In genomic region chr15:70853270-70853854, GRCh38 we compare ENCODE assay signal across 8 cellular contexts.
DNase-seq lines count a peak whose midpoint lies in the region; ATAC-seq and TF ChIP-seq lines count a peak whose summit lies in the region.

No MANE protein-coding gene starts in this region.

- H3K36me3 Mint-ChIP-seq in nephron progenitor cell (ENCODE audit: low read depth): peaks cover 25% of the 10 kb centered on the region

- H3K27me3 Mint-ChIP-seq in nephron progenitor cell (ENCODE audit: low read depth, poor library complexity): peaks cover 21% of the 10 kb centered on the region

- ATAC-seq in HG03039 (IDR thresholded peaks at IDR 0.05; ENCODE audit: unreplicated experiment) (no peak), HG02884 (IDR thresholded peaks at IDR 0.05; ENCODE audit: unreplicated experiment) (no peak)

- peak overlapping the region; percentile 89 for H3K4me3 Mint-ChIP-seq in nephron progenitor cell

- no peak for TF ChIP-seq CTCF in VCaP (conservative IDR thresholded peaks at IDR 0.05)
- TF ChIP-seq CTCF in nephron progenitor cell (IDR thresholded peaks at IDR 0.05): no peak

- DNase-seq in stimulated activated CD4-positive, alpha-beta T cell treated with anti-CD3 and anti-CD28 coated beads, Interleukin-2, amount 100 ng/mL, for 4 hours (ENCODE audit: low read depth): peak; percentile 5
- DNase-seq in stimulated activated CD4-positive, alpha-beta T cell treated with anti-CD3 and anti-CD28 coated beads, Interleukin-2, amount 100 ng/mL, for 48 hours: no peak
- DNase-seq in fibroblast of peridontal ligament (ENCODE audit: extremely low read depth) (peak; percentile 64), nephron progenitor cell (peak; percentile 49), NCI-H2081 treated with DMSO at 0.1 percent for 48 hours (lab: John Stamatoyannopoulos, UW) (no peak)

- peak overlapping the region; percentile 74 for H3K27ac ChIP-seq in VCaP

- no peaks in the 10 kb centered on the region for H3K9me3 Mint-ChIP-seq in nephron progenitor cell

- no peak overlapping the region for H3K27ac Mint-ChIP-seq in nephron progenitor cell

- H3K4me1 Mint-ChIP-seq in nephron progenitor cell: peaks cover 21% of the 10 kb centered on the region

Comparison
In these comparisons a context has a peak if more than half of its experiments do, and no peak if none do; other contexts are left out.
1. DNase-seq: peak in stimulated activated CD4-positive, alpha-beta T cell treated with anti-CD3 and anti-CD28 coated beads, Interleukin-2, amount 100 ng/mL, for 4 hours (single experiment), fibroblast of peridontal ligament (single experiment) and nephron progenitor cell (single experiment); none in stimulated activated CD4-positive, alpha-beta T cell treated with anti-CD3 and anti-CD28 coated beads, Interleukin-2, amount 100 ng/mL, for 48 hours (0 of 2) and NCI-H2081 treated with DMSO at 0.1 percent for 48 hours (single experiment).